In genomic region chr2:202429164-202429980, GRCh38 we compare ENCODE assay signal across 13 cellular contexts. TPM values are rescaled to one million over a fixed set of nuclear protein-coding genes. Genes with fewer than 3 reads are reported as not detected.
A peak's percentile ranks its signal among the peaks of the same experiment; 100 is the strongest.
DNase-seq lines count a peak whose midpoint lies in the region; ATAC-seq and TF ChIP-seq lines count a peak whose summit lies in the region.
"Had no signal": no experiment of that assay in that cellular context is flagged by ENCODE, and none has a peak within 500 bp of the region (broad histone marks: within the 10 kb centered on the region; RNA-seq: fewer than 3 reads in every experiment).

No MANE protein-coding gene starts in this region.

- H4K5ac ChIP-seq in IMR-90 (ENCODE audit: low read depth, low read length) = peak overlapping the region; percentile 21

- CTCF ChIA-PET in IMR-90 (lab: Yijun Ruan, JAX) = no interaction called here

- H3K4me2 ChIP-seq in IMR-90 (ENCODE audit: low read depth, low read length) = peak overlapping the region; percentile 21
- H3K4me2 ChIP-seq: KMS-11 had no signal

- ATAC-seq in IMR-90 (ENCODE audit: low read depth) (peak; percentile 87), right lobe of liver (peak; percentile 32 to 78 (median 50)), HG03025 (IDR thresholded peaks at IDR 0.05; ENCODE audit: low FRiP score, unreplicated experiment) (no peak)
- ATAC-seq: foreskin keratinocyte had no signal

- WGBS in IMR-90 (ENCODE audit: extremely low coverage in 2 of 2, insufficient read length in 1 of 2), 2 experiments = 71 to 100% methylated on average over 1 of the region's 6 CpGs
- WGBS in right lobe of liver (ENCODE audit: insufficient coverage, low coverage, low lambda C conversion rate, missing lambda C conversion rate) = 64% methylated on average over 6 of the region's 6 CpGs

- peaks cover 24 to 61% of the 10 kb centered on the region in 2 experiments for H3K79me1 ChIP-seq in IMR-90 (ENCODE audit: low read depth in 1 of 2, low read length in 2 of 2)

- no peak for TF ChIP-seq POLR2A in IMR-90 (IDR thresholded peaks at IDR 0.05; ENCODE audit: low read depth, low read length)
- TF ChIP-seq POLR2A in right lobe of liver (IDR thresholded peaks at IDR 0.05) = no peak

- H3K4ac ChIP-seq in IMR-90 (ENCODE audit: low read depth, low read length) = peak overlapping the region; percentile 92

- H3K9me3 ChIP-seq in IMR-90 (ENCODE audit: control insufficient read depth, insufficient read depth, low read length) (no peaks in the 10 kb centered on the region), duodenal mucosa (ENCODE audit: control insufficient read depth in 1 of 2, low read length in 2 of 2) (peaks cover 0 to 2% of the 10 kb centered on the region in 2 donors), right lobe of liver (no peaks in the 10 kb centered on the region)

- peak overlapping the region; percentile 50; the same call in 1 of the 2 replicates for H3K23ac ChIP-seq in IMR-90 (ENCODE audit: low read depth, low read length)

- TF ChIP-seq CTCF in IMR-90 (conservative IDR thresholded peaks at IDR 0.05; ENCODE audit: low read depth, low read length) (no peak), right lobe of liver (IDR thresholded peaks at IDR 0.05) (no peak), GM13976 (IDR thresholded peaks at IDR 0.05; ENCODE audit: borderline replicate concordance, control extremely low read depth, extremely low read depth, insufficient read depth, missing control alignments) (no peak)

- no peak overlapping the region for H2AK9ac ChIP-seq in IMR-90 (replicated peaks; ENCODE audit: low read depth, low read length, poor library complexity)

- BruUV-seq in IMR-90 (replicated peaks; lab: Mats Ljungman, UMichigan) = no TSS peak

- no peak overlapping the region for H3K4me3 ChIP-seq in IMR-90 (ENCODE audit: insufficient read depth, low read depth, low read length)
- H3K4me3 ChIP-seq in duodenal mucosa (ENCODE audit: low read depth in 1 of 2, low read length in 2 of 2) = no peak overlapping the region
- no peak overlapping the region for H3K4me3 ChIP-seq in right lobe of liver
- H3K4me3 ChIP-seq: skin epidermis had no signal

- peak overlapping the region; percentile 98 for H2AK5ac ChIP-seq in IMR-90 (ENCODE audit: low read depth, low read length)

- dilution Hi-C loops in IMR-90 (cut with HindIII; ENCODE audit: low sequenced_read_pairs, unreplicated experiment) = no loop called here

- peak overlapping the region; percentile 66 for H3K18ac ChIP-seq in IMR-90 (ENCODE audit: low read depth, low read length)

- peak overlapping the region; percentile 89 for H2BK20ac ChIP-seq in IMR-90 (ENCODE audit: low read depth, low read length)

- peak overlapping the region; percentile 89 for H2BK120ac ChIP-seq in IMR-90 (ENCODE audit: low read depth, low read length)

- in situ Hi-C loops in IMR-90 (cut with MboI; ENCODE audit: low sequenced_read_pairs) = no loop called here
- in situ Hi-C loops in GM13976 (cut with MboI; ENCODE audit: low sequenced_read_pairs, unreplicated experiment) = no loop called here

- peaks cover 13% of the 10 kb centered on the region for H3K4me1 ChIP-seq in IMR-90 (ENCODE audit: control insufficient read depth, insufficient read depth, low read length)
- no peaks in the 10 kb centered on the region for H3K4me1 ChIP-seq in duodenal mucosa (ENCODE audit: control insufficient read depth in 1 of 2, insufficient read depth in 2 of 2, low read length in 2 of 2)
- peaks cover 0 to 8% (median 3%) of the 10 kb centered on the region in 4 donors for H3K4me1 ChIP-seq in right lobe of liver
- H3K4me1 ChIP-seq: foreskin keratinocyte had no signal

- peak overlapping the region; percentile 36 to 79; a peak in 3 of 4 replicates for H4K8ac ChIP-seq in IMR-90 (ENCODE audit: low read depth in 2 of 2, low read length in 2 of 2)

- H3K36me3 ChIP-seq in IMR-90 (ENCODE audit: control insufficient read depth, insufficient read depth, low read length) = no peaks in the 10 kb centered on the region
- no peaks in the 10 kb centered on the region for H3K36me3 ChIP-seq in duodenal mucosa (ENCODE audit: control insufficient read depth in 1 of 2, insufficient read depth in 2 of 2, low read length in 2 of 2)
- H3K36me3 ChIP-seq in right lobe of liver = no peaks in the 10 kb centered on the region

- peak overlapping the region; percentile 71; the same call in 1 of the 2 replicates for H3K56ac ChIP-seq in IMR-90 (ENCODE audit: extremely low read depth, insufficient read depth, low read length)

- H2AFZ ChIP-seq in IMR-90 (replicated peaks; ENCODE audit: low read length, poor library complexity) = no peak overlapping the region

- intact Hi-C loops in IMR-90 (cut with micrococcal nuclease) (loop anchor here (5.0 kb wide), 1 partner anchor 52 kb away; the partner anchor contains the start of gene BMPR2), right lobe of liver (cut with DNase I) (no loop called here)

- no peak for TF ChIP-seq RAD21 in IMR-90 (IDR thresholded peaks at IDR 0.05; ENCODE audit: low read length)

- H3K14ac ChIP-seq in IMR-90 (replicated peaks; ENCODE audit: low read depth, low read length) = peak overlapping the region; percentile 74

- peaks cover 12% of the 10 kb centered on the region for H4K20me1 ChIP-seq in IMR-90 (ENCODE audit: insufficient read depth, low read length)

- DNase-seq in IMR-90 (peak; percentile 93), right lobe of liver (no peak), superior temporal gyrus (ENCODE audit: extremely low spot score) (peak; percentile 8), dedifferentiated amniotic fluid mesenchymal stem cell (ENCODE audit: extremely low spot score) (no peak), GM13976 (ENCODE audit: low spot score) (no peak), NCI-H2081 treated with DMSO at 0.1 percent for 48 hours (lab: John Stamatoyannopoulos, UW) (no peak)
- DNase-seq: activated CD8-positive, alpha-beta memory T cell treated with anti-CD3 and anti-CD28 coated beads, Interleukin-2, amount 50 U/mL, for 4 hours; foreskin keratinocyte; NCI-H2029 had no signal

- POLR2A ChIA-PET in IMR-90 (lab: Charles Lee; ENCODE audit: unreplicated experiment) = no interaction called here

- H3K27ac ChIP-seq in IMR-90 (ENCODE audit: insufficient read depth, low read length) = peak overlapping the region; percentile 99
- H3K27ac ChIP-seq in duodenal mucosa (ENCODE audit: low read depth, low read length) = peak overlapping the region; percentile 39
- peak overlapping the region in 2 of 3 donors; percentile 29 to 36 for H3K27ac ChIP-seq in right lobe of liver
- H3K27ac ChIP-seq: foreskin keratinocyte, KMS-11 had no signal

- peak overlapping the region; percentile 16; the same call in 1 of the 2 replicates for H3K9ac ChIP-seq in IMR-90 (ENCODE audit: low read depth, low read length)
- H3K9ac ChIP-seq in duodenal mucosa (ENCODE audit: low read depth in 1 of 2, low read length in 2 of 2) = no peak overlapping the region
- H3K9ac ChIP-seq: KMS-11 had no signal

- peaks cover 14% of the 10 kb centered on the region for H3K9me1 ChIP-seq in IMR-90 (ENCODE audit: insufficient read depth, low read length)

- peak overlapping the region; percentile 95 for H2BK5ac ChIP-seq in IMR-90 (ENCODE audit: low read depth, low read length, poor library complexity, severe bottlenecking)

- peak overlapping the region; percentile 71 for H4K91ac ChIP-seq in IMR-90 (ENCODE audit: insufficient read depth, low read depth, low read length)

- H2BK15ac ChIP-seq in IMR-90 (ENCODE audit: low read depth, low read length) = peak overlapping the region; percentile 89; the same call in 2 of the 3 replicates

- no peaks in the 10 kb centered on the region for H3K27me3 ChIP-seq in IMR-90 (ENCODE audit: control insufficient read depth, insufficient read depth, low read length)
- H3K27me3 ChIP-seq in duodenal mucosa (ENCODE audit: control insufficient read depth in 1 of 2, insufficient read depth in 2 of 2, low read length in 2 of 2) = no peaks in the 10 kb centered on the region
- no peaks in the 10 kb centered on the region for H3K27me3 ChIP-seq in right lobe of liver
- H3K27me3 ChIP-seq: foreskin keratinocyte had no signal

TF ChIP-seq in IMR-90, 13 proteins besides CTCF, POLR2A, EP300 and RAD21:
- TF ChIP-seq BHLHE40 (IDR thresholded peaks at IDR 0.05; ENCODE audit: low read depth, low read length) (peak; percentile 44; the same call in 1 of the 2 replicates), MXI1 (IDR thresholded peaks at IDR 0.05; ENCODE audit: borderline replicate concordance, low read depth, low read length) (no peak)

RNA-seq across cellular contexts. Expression of gene BMPR2, which starts 53.2 kb away (rescaled TPM):
- 30.1 and 34.7 TPM in 2 replicates for total RNA-seq in IMR-90 (2012; rRNA removed)
- polyA plus RNA-seq in IMR-90 (2012; rRNA removed) = 15.7 and 17.0 TPM in 2 replicates
- polyA plus RNA-seq in IMR-90 (2012; cell fraction: cytosol; rRNA removed) = 4.2 and 4.9 TPM in 2 replicates
- 1.8 and 13.4 TPM in 2 replicates for polyA plus RNA-seq in IMR-90 (2012; cell fraction: nucleus; rRNA removed; ENCODE audit: low replicate concordance)
- total RNA-seq in right lobe of liver = 10 to 100 TPM; 14.6 to 25.2 (median 18.7) TPM

Comparison
In these comparisons a context has a peak if more than half of its experiments do, and no peak if none do; other contexts are left out.
1. DNase-seq: peak in IMR-90 (single experiment) and superior temporal gyrus (single experiment); none in right lobe of liver (0 of 3), dedifferentiated amniotic fluid mesenchymal stem cell (single experiment), GM13976 (single experiment) and NCI-H2081 treated with DMSO at 0.1 percent for 48 hours (single experiment).
2. H3K27ac ChIP-seq: peak in every context shown above with its lines; median percentile 99 in IMR-90; 39 in duodenal mucosa; 32 in right lobe of liver.